8 cellular contexts compared by ENCODE assay signal in genomic region chr1:80218112-80218511, GRCh38.
DNase-seq lines count a peak whose midpoint lies in the region; ATAC-seq and TF ChIP-seq lines count a peak whose summit lies in the region.

No MANE protein-coding gene starts in this region.

- no peaks in the 10 kb centered on the region for H4K20me1 ChIP-seq in DND-41 (ENCODE audit: insufficient read depth, low read length)
- no peaks in the 10 kb centered on the region for H4K20me1 ChIP-seq in KMS-11 (ENCODE audit: insufficient read depth)

- H3K27ac ChIP-seq in DND-41 (ENCODE audit: low read length), result no peak overlapping the region
- H3K27ac ChIP-seq in KMS-11, result no peak overlapping the region
- H3K27ac ChIP-seq in right cardiac atrium (ENCODE audit: low read length), result no peak overlapping the region

- H3K4me1 Mint-ChIP-seq in activated CD4-positive, alpha-beta T cell treated with anti-CD3 and anti-CD28 coated beads for 36 hours, result no peaks in the 10 kb centered on the region
- no peaks in the 10 kb centered on the region for H3K4me1 Mint-ChIP-seq in natural killer cell

- H3K36me3 Mint-ChIP-seq in activated CD4-positive, alpha-beta T cell treated with anti-CD3 and anti-CD28 coated beads for 36 hours (ENCODE audit: low read depth), result no peaks in the 10 kb centered on the region
- H3K36me3 Mint-ChIP-seq in natural killer cell, result peaks cover 6% of the 10 kb centered on the region

- DNase-seq in DND-41, result no peak
- DNase-seq in SKM-1 (lab: John Stamatoyannopoulos, UW; ENCODE audit: unreplicated experiment), result peak; percentile 31
- DNase-seq in right cardiac atrium, result no peak
- no peak for DNase-seq in activated CD4-positive, alpha-beta T cell treated with anti-CD3 and anti-CD28 coated beads for 36 hours
- DNase-seq in stimulated activated CD4-positive, alpha-beta T cell treated with anti-CD3 and anti-CD28 coated beads, Interleukin-1b, Interleukin-23, amount 100 ng/mL, for 48 hours, result no peak
- DNase-seq in natural killer cell, result no peak

- no peak overlapping the region for H3K4me2 ChIP-seq in DND-41 (ENCODE audit: insufficient read depth, low read length)
- H3K4me2 ChIP-seq in KMS-11, result no peak overlapping the region

- ATAC-seq in DND-41 (ENCODE audit: insufficient read depth, low read depth) (no peak), GM21529 (IDR thresholded peaks at IDR 0.05; ENCODE audit: unreplicated experiment) (peak; percentile 83), right cardiac atrium (peak; percentile 41 to 51), natural killer cell (no peak)
- ATAC-seq in activated CD4-positive, alpha-beta T cell treated with anti-CD3 and anti-CD28 coated beads for 36 hours, result no peak

- H3K9me3 ChIP-seq in DND-41 (ENCODE audit: insufficient read depth, low read length, severe bottlenecking) (no peaks in the 10 kb centered on the region), right cardiac atrium (ENCODE audit: control insufficient read depth, low read length) (no peaks in the 10 kb centered on the region)

- H3K36me3 ChIP-seq in DND-41 (ENCODE audit: insufficient read depth, low read length) (no peaks in the 10 kb centered on the region), KMS-11 (ENCODE audit: insufficient read depth) (no peaks in the 10 kb centered on the region)

- CTCF ChIA-PET in activated CD4-positive, alpha-beta T cell treated with anti-CD3 and anti-CD28 coated beads for 36 hours (lab: Charles Lee), result no interaction called here

- no peaks in the 10 kb centered on the region for H3K4me1 ChIP-seq in DND-41 (ENCODE audit: insufficient read depth, low read length)
- H3K4me1 ChIP-seq in KMS-11 (ENCODE audit: low read depth, poor library complexity, severe bottlenecking), result no peaks in the 10 kb centered on the region
- H3K4me1 ChIP-seq in right cardiac atrium (ENCODE audit: control insufficient read depth, insufficient read depth, low read length), result no peaks in the 10 kb centered on the region

- H3K27me3 ChIP-seq in DND-41 (ENCODE audit: insufficient read depth, low read length, poor library complexity) (no peaks in the 10 kb centered on the region), KMS-11 (ENCODE audit: insufficient read depth, low read depth) (no peaks in the 10 kb centered on the region), right cardiac atrium (ENCODE audit: control insufficient read depth, insufficient read depth) (no peaks in the 10 kb centered on the region)

- no peak overlapping the region for H3K9ac ChIP-seq in DND-41 (ENCODE audit: low read depth, low read length)
- no peak overlapping the region for H3K9ac ChIP-seq in KMS-11

- H3K27me3 Mint-ChIP-seq in activated CD4-positive, alpha-beta T cell treated with anti-CD3 and anti-CD28 coated beads for 36 hours, result no peaks in the 10 kb centered on the region
- H3K27me3 Mint-ChIP-seq in natural killer cell (ENCODE audit: low read depth in 2 of 2), result no peaks in the 10 kb centered on the region

- 71% methylated on average over 2 of the region's 2 CpGs for WGBS in right cardiac atrium

- POLR2A ChIA-PET in activated CD4-positive, alpha-beta T cell treated with anti-CD3 and anti-CD28 coated beads for 36 hours (lab: Charles Lee), result no interaction called here

- peaks cover 5% of the 10 kb centered on the region for H3K9me3 Mint-ChIP-seq in activated CD4-positive, alpha-beta T cell treated with anti-CD3 and anti-CD28 coated beads for 36 hours (ENCODE audit: low read depth)
- H3K9me3 Mint-ChIP-seq in natural killer cell, result peaks cover 3 to 5% of the 10 kb centered on the region in 2 donors

- no peak overlapping the region for H3K4me3 Mint-ChIP-seq in activated CD4-positive, alpha-beta T cell treated with anti-CD3 and anti-CD28 coated beads for 36 hours
- H3K4me3 Mint-ChIP-seq in natural killer cell, result no peak overlapping the region

- no peak overlapping the region for H3K27ac Mint-ChIP-seq in activated CD4-positive, alpha-beta T cell treated with anti-CD3 and anti-CD28 coated beads for 36 hours
- no peak overlapping the region for H3K27ac Mint-ChIP-seq in natural killer cell

- H3K4me3 ChIP-seq in DND-41 (ENCODE audit: low read depth in 1 of 2, low read length in 2 of 2) (no peak overlapping the region), KMS-11 (IDR thresholded peaks at IDR 0.05; ENCODE audit: insufficient read depth, low read depth, low read length) (no peak overlapping the region), right cardiac atrium (ENCODE audit: low read length) (no peak overlapping the region)

- TF ChIP-seq CTCF in DND-41 (IDR thresholded peaks at IDR 0.05; ENCODE audit: borderline replicate concordance, extremely low read depth, low read length, poor library complexity, severe bottlenecking), result peak; percentile 41
- peak; percentile 42; the same call in 1 of the 2 replicates for TF ChIP-seq CTCF in KMS-11 (conservative IDR thresholded peaks at IDR 0.05; ENCODE audit: low read depth, low read length)
- TF ChIP-seq CTCF in natural killer cell (IDR thresholded peaks at IDR 0.05), result no peak

- H3K79me2 ChIP-seq in DND-41 (ENCODE audit: insufficient read depth, low read length) (no peaks in the 10 kb centered on the region), KMS-11 (ENCODE audit: insufficient read depth, low read depth) (no peaks in the 10 kb centered on the region)

- H2AFZ ChIP-seq in DND-41 (ENCODE audit: low read depth, low read length) (no peak overlapping the region), KMS-11 (ENCODE audit: low read depth) (no peak overlapping the region)

- intact Hi-C loops in right cardiac atrium (cut with DNase I) (no loop called here), natural killer cell (cut with micrococcal nuclease) (no loop called here)
- intact Hi-C loops in activated CD4-positive, alpha-beta T cell treated with anti-CD3 and anti-CD28 coated beads for 36 hours (cut with DNase I, micrococcal nuclease), result no loop called here

Comparison
In these comparisons a context has a peak if more than half of its experiments do, and no peak if none do; other contexts are left out.
1. ATAC-seq: peak in GM21529 (single experiment) and right cardiac atrium (2 of 2); none in DND-41 (single experiment), activated CD4-positive, alpha-beta T cell treated with anti-CD3 and anti-CD28 coated beads for 36 hours (single experiment) and natural killer cell (0 of 3).